ENCODE assay signal across 15 cellular contexts in the genomic region with DNA sequence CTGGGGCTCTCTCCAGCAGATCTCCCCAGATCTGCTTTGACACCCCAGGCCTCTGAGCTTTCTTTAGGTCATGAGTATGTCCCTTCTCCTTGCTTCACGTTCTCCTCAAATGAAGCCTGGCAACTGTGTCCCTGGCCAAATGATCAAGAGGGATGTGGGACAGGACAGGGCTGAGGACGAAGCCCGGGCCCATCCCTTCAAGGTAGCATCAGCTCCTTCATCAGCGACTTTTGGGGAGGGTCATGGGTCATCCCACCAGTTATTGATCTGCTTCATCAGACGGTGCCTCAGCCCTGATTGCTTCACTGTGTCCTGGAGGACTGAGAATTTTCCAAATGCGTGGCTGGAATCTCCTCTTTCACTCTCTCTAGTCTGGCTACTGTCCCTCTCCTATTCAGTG. TPM values are rescaled to one million over a fixed set of nuclear protein-coding genes. Genes with fewer than 3 reads are reported as not detected.
A peak's percentile ranks its signal among the peaks of the same experiment; 100 is the strongest.
DNase-seq lines count a peak whose midpoint lies in the region; ATAC-seq and TF ChIP-seq lines count a peak whose summit lies in the region.
"Had no signal": no experiment of that assay in that cellular context is flagged by ENCODE, and none has a peak within 500 bp of the region (broad histone marks: within the 10 kb centered on the region; RNA-seq: fewer than 3 reads in every experiment).

No MANE protein-coding gene starts in this region.

- no peak for TF ChIP-seq POLR2A in heart left ventricle (IDR thresholded peaks at IDR 0.05)
- no peak for TF ChIP-seq POLR2A in gastrocnemius medialis (IDR thresholded peaks at IDR 0.05)

- ATAC-seq in heart left ventricle = no peak
- ATAC-seq in gastrocnemius medialis = peak in 1 of 2 donors; percentile 25
- ATAC-seq in GM19397 (IDR thresholded peaks at IDR 0.05; ENCODE audit: unreplicated experiment) = no peak

- H3K27me3 ChIP-seq in heart left ventricle (no peaks in the 10 kb centered on the region), gastrocnemius medialis (no peaks in the 10 kb centered on the region)

- 84 to 92% (median 90%) methylated on average over 6 of the region's 6 CpGs for WGBS in heart left ventricle, 4 donors

- TF ChIP-seq CTCF in heart left ventricle (IDR thresholded peaks at IDR 0.05) (no peak), gastrocnemius medialis (IDR thresholded peaks at IDR 0.05 in 4 of 5, conservative IDR thresholded peaks at IDR 0.05 in 1 of 5) (no peak)

- intact Hi-C loops in cardiac septum (cut with DNase I) (no loop called here), heart left ventricle (cut with DNase I) (no loop called here), gastrocnemius medialis (cut with DNase I; ENCODE audit: low total_unique reads) (no loop called here)

- H3K9me3 ChIP-seq in heart left ventricle = peaks cover 0 to 9% (median 0%) of the 10 kb centered on the region in 12 donors
- no peaks in the 10 kb centered on the region for H3K9me3 ChIP-seq in gastrocnemius medialis

- H3K4me3 ChIP-seq in heart left ventricle = no peak overlapping the region
- H3K4me3 ChIP-seq in gastrocnemius medialis = no peak overlapping the region
- H3K4me3 ChIP-seq: BLaER1 had no signal

- H3K4me1 ChIP-seq in heart left ventricle (peaks cover 0 to 21% (median 10%) of the 10 kb centered on the region in 12 donors), gastrocnemius medialis (peaks cover 44 to 49% of the 10 kb centered on the region in 2 donors)

- no peak overlapping the region for H3K27ac ChIP-seq in heart left ventricle
- H3K27ac ChIP-seq in gastrocnemius medialis = peak overlapping the region; percentile 93 to 98 (median 94)
- H3K27ac ChIP-seq: BLaER1 had no signal

- DNase-seq in cardiac septum (ENCODE audit: low spot score) = peak; percentile 36
- DNase-seq in heart left ventricle = no peak
- DNase-seq in mesenteric fat pad (ENCODE audit: low spot score) = peak; percentile 67
- DNase-seq in gastrocnemius medialis = peak in 1 of 2 donors; percentile 46
- DNase-seq in NCI-H1417 treated with DMSO at 0.1 percent for 48 hours (lab: John Stamatoyannopoulos, UW) = no peak
- no peak for DNase-seq in hepatic stellate cell (ENCODE audit: low spot score)
- DNase-seq: 8988T; CD4-positive, alpha-beta memory T cell; DMS153; DMS79; GDM1; GOT3; H7 had no signal

- peaks cover 0 to 19% (median 3%) of the 10 kb centered on the region in 9 donors for H3K36me3 ChIP-seq in heart left ventricle
- no peaks in the 10 kb centered on the region for H3K36me3 ChIP-seq in gastrocnemius medialis

- in situ Hi-C loops in gastrocnemius medialis (cut with MboI; ENCODE audit: low sequenced_read_pairs in 4 of 4) = no loop called here

RNA-seq across cellular contexts. Expression of gene ACADS, which starts 32.3 kb away (rescaled TPM):
- total RNA-seq in cardiac septum = 58.4 TPM
- 100 to 1,000 TPM in 2 of 9 donors, 10 to 100 TPM in 7; 56.7 to 213 (median 78.8) TPM for total RNA-seq in heart left ventricle
- 10 to 100 TPM; 59.6 to 98.7 TPM for polyA plus RNA-seq in heart left ventricle
- total RNA-seq in mesenteric fat pad = 66.9 TPM
- total RNA-seq in gastrocnemius medialis = 100 to 1,000 TPM; 166 to 224 (median 200) TPM

RNA-seq across cellular contexts. Expression of gene UNC119B, which starts 47.7 kb away (rescaled TPM):
- total RNA-seq in cardiac septum (10.9 TPM), heart left ventricle (10 to 100 TPM in 6 of 9 donors, 1 to 10 TPM in 3; 9.1 to 12.6 (median 10.7) TPM), mesenteric fat pad (20.4 TPM), gastrocnemius medialis (1 to 10 TPM; 4.7 to 8.7 (median 7.8) TPM)
- polyA plus RNA-seq in heart left ventricle = 10 to 100 TPM in 1 of 2 donors, 1 to 10 TPM in 1; 3.9 to 13.7 TPM

Comparison
In these comparisons a context has a peak if more than half of its experiments do, and no peak if none do; other contexts are left out.
1. DNase-seq: peak in cardiac septum (single experiment) and mesenteric fat pad (single experiment); none in heart left ventricle (0 of 5), NCI-H1417 treated with DMSO at 0.1 percent for 48 hours (single experiment) and hepatic stellate cell (single experiment).
2. H3K27ac ChIP-seq: peak in gastrocnemius medialis (4 of 4); none in heart left ventricle (0 of 12).